In genomic region chr2:134463726-134464076, GRCh38 we compare ENCODE assay signal across 24 cellular contexts.
"Had no signal": no experiment of that assay in that cellular context is flagged by ENCODE, and none has a peak within 500 bp of the region (broad histone marks: within the 10 kb centered on the region; RNA-seq: fewer than 3 reads in every experiment).

No MANE protein-coding gene starts in this region.

- H3K36me3 ChIP-seq: colonic mucosa, esophagus squamous epithelium, lower lobe of right lung, spleen, suprapubic skin, transverse colon, upper lobe of right lung, uterus had no signal

- H3K4me3 ChIP-seq: colonic mucosa, esophagus squamous epithelium, lower lobe of right lung, psoas muscle, skin epidermis, spleen, suprapubic skin, transverse colon, upper lobe of right lung, uterus had no signal

- H3K9me3 Mint-ChIP-seq: dendritic cell treated with granulocyte-macrophage colony-stimulating factor and Interleukin-4, amounts not matched to agents 40 ng/mL and 50 ng/mL, for 4 days; immature natural killer cell; natural killer cell; stimulated activated naive CD8-positive, alpha-beta T cell treated with anti-CD3 and anti-CD28 coated beads, Interleukin-15, amount 100 ng/mL, for 72 hours had no signal

- H3K9me3 ChIP-seq: colonic mucosa, esophagus squamous epithelium, lower lobe of right lung, psoas muscle, spleen, suprapubic skin, transverse colon, upper lobe of right lung, uterus had no signal

- H3K27me3 Mint-ChIP-seq: dendritic cell treated with granulocyte-macrophage colony-stimulating factor and Interleukin-4, amounts not matched to agents 40 ng/mL and 50 ng/mL, for 4 days; stimulated activated naive CD8-positive, alpha-beta T cell treated with anti-CD3 and anti-CD28 coated beads, Interleukin-15, amount 100 ng/mL, for 72 hours had no signal

- H3K4me3 Mint-ChIP-seq: dendritic cell treated with granulocyte-macrophage colony-stimulating factor and Interleukin-4, amounts not matched to agents 40 ng/mL and 50 ng/mL, for 4 days; immature natural killer cell; natural killer cell; stimulated activated naive CD8-positive, alpha-beta T cell treated with anti-CD3 and anti-CD28 coated beads, Interleukin-15, amount 100 ng/mL, for 72 hours had no signal

- DNase-seq: effector memory CD4-positive, alpha-beta T cell; erythroblast; esophagus squamous epithelium; foreskin melanocyte; hypothalamus; immature natural killer cell; kidney glomerular epithelial cell; left colon; left ventricle myocardium superior; lower lobe of right lung; natural killer cell; psoas muscle; right cardiac atrium; spleen; stimulated activated CD4-positive, alpha-beta T cell treated with anti-CD3 and anti-CD28 coated beads, Interleukin-4, amount 100 ng/mL, for 4 hours; stimulated activated naive CD4-positive, alpha-beta T cell; stimulated activated naive CD8-positive, alpha-beta T cell treated with anti-CD3 and anti-CD28 coated beads, Interleukin-15, amount 100 ng/mL, for 72 hours; transverse colon; uterus had no signal

- H3K27ac ChIP-seq: colonic mucosa, esophagus squamous epithelium, lower lobe of right lung, psoas muscle, skin epidermis, spleen, suprapubic skin, transverse colon, upper lobe of right lung, uterus had no signal

- H3K4me1 ChIP-seq: esophagus squamous epithelium, lower lobe of right lung, psoas muscle, spleen, upper lobe of right lung, uterus had no signal

- H3K36me3 Mint-ChIP-seq: immature natural killer cell, natural killer cell had no signal

- H3K27ac Mint-ChIP-seq: immature natural killer cell; natural killer cell; stimulated activated naive CD8-positive, alpha-beta T cell treated with anti-CD3 and anti-CD28 coated beads, Interleukin-15, amount 100 ng/mL, for 72 hours had no signal

- H3K4me1 Mint-ChIP-seq: immature natural killer cell had no signal

- ATAC-seq: left colon; left ventricle myocardium superior; lower lobe of right lung; natural killer cell; psoas muscle; right cardiac atrium; stimulated activated naive CD8-positive, alpha-beta T cell treated with anti-CD3 and anti-CD28 coated beads, Interleukin-15, amount 100 ng/mL, for 72 hours; upper lobe of right lung had no signal

- H3K27me3 ChIP-seq: colonic mucosa, esophagus squamous epithelium, spleen, suprapubic skin, transverse colon, upper lobe of right lung, uterus had no signal
